18 cellular contexts compared by ENCODE assay signal in the genomic region with DNA sequence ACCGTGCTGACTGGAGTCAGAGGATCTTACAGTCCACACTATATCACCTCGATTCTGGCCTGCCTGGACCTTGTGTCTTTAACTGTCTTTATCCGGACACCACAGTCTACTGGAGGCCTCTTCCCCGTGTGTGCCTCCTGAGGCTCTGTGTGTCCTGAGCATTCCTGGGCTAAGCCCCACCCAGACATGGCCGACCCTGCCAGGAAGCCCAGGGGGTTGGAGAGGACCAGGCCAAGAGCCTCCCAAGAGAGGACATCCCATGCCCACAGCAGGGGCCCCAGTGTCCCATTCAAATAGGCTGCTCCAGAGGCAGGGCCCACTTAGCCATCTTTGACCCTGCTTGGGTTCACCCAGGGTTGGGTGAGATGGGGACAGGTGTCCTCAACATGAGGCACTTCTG.
DNase-seq lines count a peak whose midpoint lies in the region; ATAC-seq and TF ChIP-seq lines count a peak whose summit lies in the region.
"Had no signal": no experiment of that assay in that cellular context is flagged by ENCODE, and none has a peak within 500 bp of the region (broad histone marks: within the 10 kb centered on the region; RNA-seq: fewer than 3 reads in every experiment).

No MANE protein-coding gene starts in this region.

- no peak for TF ChIP-seq CTCF in chondrocyte (IDR thresholded peaks at IDR 0.05)
- no peak for TF ChIP-seq CTCF in nephron (IDR thresholded peaks at IDR 0.05; ENCODE audit: unreplicated experiment in 3 of 3)
- no peak for TF ChIP-seq CTCF in suprapubic skin (IDR thresholded peaks at IDR 0.05)

- H3K27me3 ChIP-seq in suprapubic skin = peaks cover 39% of the 10 kb centered on the region
- H3K27me3 ChIP-seq in effector memory CD4-positive, alpha-beta T cell (replicated peaks; ENCODE audit: control insufficient read depth, insufficient read depth, low read length, poor library complexity, severe bottlenecking) = peaks cover 8% of the 10 kb centered on the region

- H3K27ac Mint-ChIP-seq in chondrocyte (ENCODE audit: unreplicated experiment) (peak overlapping the region; percentile 76), nephron (peak overlapping the region in 2 of 3 experiments; percentile 20 to 60)
- H3K27ac Mint-ChIP-seq: GM23338 had no signal

- 81% methylated on average over 5 of the region's 5 CpGs for WGBS in suprapubic skin

- H3K4me1 ChIP-seq in suprapubic skin = no peaks in the 10 kb centered on the region
- no peaks in the 10 kb centered on the region for H3K4me1 ChIP-seq in effector memory CD4-positive, alpha-beta T cell (ENCODE audit: control insufficient read depth, insufficient read depth, low read length, poor library complexity, severe bottlenecking)

- H3K4me3 ChIP-seq in suprapubic skin = no peak overlapping the region
- no peak overlapping the region for H3K4me3 ChIP-seq in effector memory CD4-positive, alpha-beta T cell (ENCODE audit: insufficient read depth, low read depth, low read length, poor library complexity, severe bottlenecking)
- H3K4me3 ChIP-seq: GM12878, GM23338 had no signal

- no peak for ATAC-seq in HG02759 (IDR thresholded peaks at IDR 0.05; ENCODE audit: unreplicated experiment)
- ATAC-seq: GM12878, GM23338 had no signal

- peaks cover 5% of the 10 kb centered on the region for H3K9me3 ChIP-seq in suprapubic skin
- H3K9me3 ChIP-seq in effector memory CD4-positive, alpha-beta T cell (ENCODE audit: control insufficient read depth, low read length) = no peaks in the 10 kb centered on the region

- peaks cover 19% of the 10 kb centered on the region for H3K4me1 Mint-ChIP-seq in chondrocyte (ENCODE audit: low read depth)
- peaks cover 5% of the 10 kb centered on the region for H3K4me1 Mint-ChIP-seq in nephron

- H3K27me3 Mint-ChIP-seq in chondrocyte (ENCODE audit: low read depth) (peaks cover 3% of the 10 kb centered on the region), nephron (ENCODE audit: low read depth) (peaks cover 11% of the 10 kb centered on the region)

- peaks cover 7% of the 10 kb centered on the region for H3K36me3 Mint-ChIP-seq in chondrocyte (ENCODE audit: low read depth)
- H3K36me3 Mint-ChIP-seq in nephron (ENCODE audit: low read depth) = no peaks in the 10 kb centered on the region

- H3K4me3 Mint-ChIP-seq in chondrocyte (ENCODE audit: unreplicated experiment) (no peak overlapping the region), nephron (no peak overlapping the region)
- H3K4me3 Mint-ChIP-seq: GM23338 had no signal

- H3K9me3 Mint-ChIP-seq in chondrocyte (ENCODE audit: low read depth) (peaks cover 22% of the 10 kb centered on the region), nephron (peaks cover 36% of the 10 kb centered on the region)

- TF ChIP-seq EP300 in suprapubic skin (IDR thresholded peaks at IDR 0.05) = no peak

- no peak overlapping the region for H3K27ac ChIP-seq in suprapubic skin
- H3K27ac ChIP-seq in effector memory CD4-positive, alpha-beta T cell (ENCODE audit: insufficient read depth, low read length, poor library complexity, severe bottlenecking) = no peak overlapping the region

- peak; percentile 41 for DNase-seq in activated CD8-positive, alpha-beta memory T cell treated with anti-CD3 and anti-CD28 coated beads for 24 hours
- DNase-seq in activated CD8-positive, alpha-beta memory T cell treated with anti-CD3 and anti-CD28 coated beads, Interleukin-2, amount 50 U/mL, for 4 hours = no peak
- no peak for DNase-seq in chondrocyte (ENCODE audit: low spot score)
- peak; percentile 19 to 29 for DNase-seq in suprapubic skin (ENCODE audit: low spot score in 2 of 2)
- DNase-seq in HK-2 (ENCODE audit: unreplicated experiment) = no peak
- no peak for DNase-seq in effector memory CD4-positive, alpha-beta T cell
- DNase-seq: 8988T, KBM-7, NCI-H1105, NCI-H1694 treated with DMSO at 0.1 percent for 48 hours, NCI-H510A, NCI-H774, OCI-M1, SHP77 treated with DMSO at 0.1 percent for 48 hours had no signal

- no peaks in the 10 kb centered on the region for H3K36me3 ChIP-seq in suprapubic skin
- no peaks in the 10 kb centered on the region for H3K36me3 ChIP-seq in effector memory CD4-positive, alpha-beta T cell (ENCODE audit: control insufficient read depth, insufficient read depth, low read length)

- TF ChIP-seq POLR2A in suprapubic skin (IDR thresholded peaks at IDR 0.05) = no peak

Comparison
In these comparisons a context has a peak if more than half of its experiments do, and no peak if none do; other contexts are left out.
1. DNase-seq: peak in activated CD8-positive, alpha-beta memory T cell treated with anti-CD3 and anti-CD28 coated beads for 24 hours (single experiment) and suprapubic skin (2 of 2); none in activated CD8-positive, alpha-beta memory T cell treated with anti-CD3 and anti-CD28 coated beads, Interleukin-2, amount 50 U/mL, for 4 hours (single experiment), chondrocyte (single experiment), HK-2 (single experiment) and effector memory CD4-positive, alpha-beta T cell (0 of 3).